ENCODE assay signal across 1 cellular context in the genomic region with DNA sequence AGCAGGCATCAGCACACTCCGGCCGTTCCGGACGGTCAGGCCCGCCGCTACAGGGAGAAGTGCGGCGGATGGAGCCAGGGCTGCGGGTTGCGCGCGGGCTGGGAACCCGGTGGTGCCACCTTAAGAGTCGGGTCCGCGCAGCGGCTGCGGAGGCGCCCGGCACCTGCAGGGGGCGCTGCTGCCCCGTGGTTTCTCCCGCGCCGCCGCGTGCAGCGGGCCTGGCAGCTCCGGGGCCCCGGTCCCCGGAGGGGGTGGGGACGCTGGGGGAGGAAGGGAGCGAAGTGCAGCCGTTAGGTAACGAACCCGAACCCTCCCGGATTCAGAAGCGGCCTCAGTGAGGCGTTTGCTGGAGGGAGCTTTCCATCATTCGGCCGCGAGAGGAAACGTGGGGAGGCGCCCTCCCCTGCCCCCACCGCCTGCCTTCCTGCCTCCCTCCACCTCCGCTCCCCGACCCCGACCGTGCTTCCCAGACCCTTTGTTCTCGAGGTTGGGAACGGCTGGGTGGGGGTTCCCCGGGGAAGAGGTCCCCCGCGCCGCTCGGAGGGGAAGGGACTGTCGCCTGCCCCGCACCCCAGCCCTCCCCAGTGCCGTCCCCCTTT.
TF ChIP-seq lines count a peak whose summit lies in the region.

No MANE protein-coding gene starts in this region.

TF ChIP-seq in K562, 482 proteins besides CTCF, POLR2A, EP300 and RAD21 (continued from another document and continues in another):
- TF ChIP-seq, protein P1, sequence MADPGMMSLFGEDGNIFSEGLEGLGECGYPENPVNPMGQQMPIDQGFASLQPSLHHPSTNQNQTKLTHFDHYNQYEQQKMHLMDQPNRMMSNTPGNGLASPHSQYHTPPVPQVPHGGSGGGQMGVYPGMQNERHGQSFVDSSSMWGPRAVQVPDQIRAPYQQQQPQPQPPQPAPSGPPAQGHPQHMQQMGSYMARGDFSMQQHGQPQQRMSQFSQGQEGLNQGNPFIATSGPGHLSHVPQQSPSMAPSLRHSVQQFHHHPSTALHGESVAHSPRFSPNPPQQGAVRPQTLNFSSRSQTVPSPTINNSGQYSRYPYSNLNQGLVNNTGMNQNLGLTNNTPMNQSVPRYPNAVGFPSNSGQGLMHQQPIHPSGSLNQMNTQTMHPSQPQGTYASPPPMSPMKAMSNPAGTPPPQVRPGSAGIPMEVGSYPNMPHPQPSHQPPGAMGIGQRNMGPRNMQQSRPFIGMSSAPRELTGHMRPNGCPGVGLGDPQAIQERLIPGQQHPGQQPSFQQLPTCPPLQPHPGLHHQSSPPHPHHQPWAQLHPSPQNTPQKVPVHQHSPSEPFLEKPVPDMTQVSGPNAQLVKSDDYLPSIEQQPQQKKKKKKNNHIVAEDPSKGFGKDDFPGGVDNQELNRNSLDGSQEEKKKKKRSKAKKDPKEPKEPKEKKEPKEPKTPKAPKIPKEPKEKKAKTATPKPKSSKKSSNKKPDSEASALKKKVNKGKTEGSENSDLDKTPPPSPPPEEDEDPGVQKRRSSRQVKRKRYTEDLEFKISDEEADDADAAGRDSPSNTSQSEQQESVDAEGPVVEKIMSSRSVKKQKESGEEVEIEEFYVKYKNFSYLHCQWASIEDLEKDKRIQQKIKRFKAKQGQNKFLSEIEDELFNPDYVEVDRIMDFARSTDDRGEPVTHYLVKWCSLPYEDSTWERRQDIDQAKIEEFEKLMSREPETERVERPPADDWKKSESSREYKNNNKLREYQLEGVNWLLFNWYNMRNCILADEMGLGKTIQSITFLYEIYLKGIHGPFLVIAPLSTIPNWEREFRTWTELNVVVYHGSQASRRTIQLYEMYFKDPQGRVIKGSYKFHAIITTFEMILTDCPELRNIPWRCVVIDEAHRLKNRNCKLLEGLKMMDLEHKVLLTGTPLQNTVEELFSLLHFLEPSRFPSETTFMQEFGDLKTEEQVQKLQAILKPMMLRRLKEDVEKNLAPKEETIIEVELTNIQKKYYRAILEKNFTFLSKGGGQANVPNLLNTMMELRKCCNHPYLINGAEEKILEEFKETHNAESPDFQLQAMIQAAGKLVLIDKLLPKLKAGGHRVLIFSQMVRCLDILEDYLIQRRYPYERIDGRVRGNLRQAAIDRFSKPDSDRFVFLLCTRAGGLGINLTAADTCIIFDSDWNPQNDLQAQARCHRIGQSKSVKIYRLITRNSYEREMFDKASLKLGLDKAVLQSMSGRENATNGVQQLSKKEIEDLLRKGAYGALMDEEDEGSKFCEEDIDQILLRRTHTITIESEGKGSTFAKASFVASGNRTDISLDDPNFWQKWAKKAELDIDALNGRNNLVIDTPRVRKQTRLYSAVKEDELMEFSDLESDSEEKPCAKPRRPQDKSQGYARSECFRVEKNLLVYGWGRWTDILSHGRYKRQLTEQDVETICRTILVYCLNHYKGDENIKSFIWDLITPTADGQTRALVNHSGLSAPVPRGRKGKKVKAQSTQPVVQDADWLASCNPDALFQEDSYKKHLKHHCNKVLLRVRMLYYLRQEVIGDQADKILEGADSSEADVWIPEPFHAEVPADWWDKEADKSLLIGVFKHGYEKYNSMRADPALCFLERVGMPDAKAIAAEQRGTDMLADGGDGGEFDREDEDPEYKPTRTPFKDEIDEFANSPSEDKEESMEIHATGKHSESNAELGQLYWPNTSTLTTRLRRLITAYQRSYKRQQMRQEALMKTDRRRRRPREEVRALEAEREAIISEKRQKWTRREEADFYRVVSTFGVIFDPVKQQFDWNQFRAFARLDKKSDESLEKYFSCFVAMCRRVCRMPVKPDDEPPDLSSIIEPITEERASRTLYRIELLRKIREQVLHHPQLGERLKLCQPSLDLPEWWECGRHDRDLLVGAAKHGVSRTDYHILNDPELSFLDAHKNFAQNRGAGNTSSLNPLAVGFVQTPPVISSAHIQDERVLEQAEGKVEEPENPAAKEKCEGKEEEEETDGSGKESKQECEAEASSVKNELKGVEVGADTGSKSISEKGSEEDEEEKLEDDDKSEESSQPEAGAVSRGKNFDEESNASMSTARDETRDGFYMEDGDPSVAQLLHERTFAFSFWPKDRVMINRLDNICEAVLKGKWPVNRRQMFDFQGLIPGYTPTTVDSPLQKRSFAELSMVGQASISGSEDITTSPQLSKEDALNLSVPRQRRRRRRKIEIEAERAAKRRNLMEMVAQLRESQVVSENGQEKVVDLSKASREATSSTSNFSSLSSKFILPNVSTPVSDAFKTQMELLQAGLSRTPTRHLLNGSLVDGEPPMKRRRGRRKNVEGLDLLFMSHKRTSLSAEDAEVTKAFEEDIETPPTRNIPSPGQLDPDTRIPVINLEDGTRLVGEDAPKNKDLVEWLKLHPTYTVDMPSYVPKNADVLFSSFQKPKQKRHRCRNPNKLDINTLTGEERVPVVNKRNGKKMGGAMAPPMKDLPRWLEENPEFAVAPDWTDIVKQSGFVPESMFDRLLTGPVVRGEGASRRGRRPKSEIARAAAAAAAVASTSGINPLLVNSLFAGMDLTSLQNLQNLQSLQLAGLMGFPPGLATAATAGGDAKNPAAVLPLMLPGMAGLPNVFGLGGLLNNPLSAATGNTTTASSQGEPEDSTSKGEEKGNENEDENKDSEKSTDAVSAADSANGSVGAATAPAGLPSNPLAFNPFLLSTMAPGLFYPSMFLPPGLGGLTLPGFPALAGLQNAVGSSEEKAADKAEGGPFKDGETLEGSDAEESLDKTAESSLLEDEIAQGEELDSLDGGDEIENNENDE (IDR thresholded peaks at IDR 0.05; ENCODE audit: low read depth, low read length) = no peak
- TF ChIP-seq SIX5 (IDR thresholded peaks at IDR 0.05; ENCODE audit: borderline replicate concordance in 1 of 2, insufficient read depth in 1 of 2, low read depth in 1 of 2, low read length in 2 of 2) = no peak
- TF ChIP-seq, protein P2, sequence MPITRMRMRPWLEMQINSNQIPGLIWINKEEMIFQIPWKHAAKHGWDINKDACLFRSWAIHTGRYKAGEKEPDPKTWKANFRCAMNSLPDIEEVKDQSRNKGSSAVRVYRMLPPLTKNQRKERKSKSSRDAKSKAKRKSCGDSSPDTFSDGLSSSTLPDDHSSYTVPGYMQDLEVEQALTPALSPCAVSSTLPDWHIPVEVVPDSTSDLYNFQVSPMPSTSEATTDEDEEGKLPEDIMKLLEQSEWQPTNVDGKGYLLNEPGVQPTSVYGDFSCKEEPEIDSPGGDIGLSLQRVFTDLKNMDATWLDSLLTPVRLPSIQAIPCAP (CRISPR knock-in tag; IDR thresholded peaks at IDR 0.05; ENCODE audit: borderline replicate concordance) = no peak
- no peak for TF ChIP-seq ZNF584 (CRISPR knock-in tag; IDR thresholded peaks at IDR 0.05; ENCODE audit: low read depth)
- TF ChIP-seq, protein P3, sequence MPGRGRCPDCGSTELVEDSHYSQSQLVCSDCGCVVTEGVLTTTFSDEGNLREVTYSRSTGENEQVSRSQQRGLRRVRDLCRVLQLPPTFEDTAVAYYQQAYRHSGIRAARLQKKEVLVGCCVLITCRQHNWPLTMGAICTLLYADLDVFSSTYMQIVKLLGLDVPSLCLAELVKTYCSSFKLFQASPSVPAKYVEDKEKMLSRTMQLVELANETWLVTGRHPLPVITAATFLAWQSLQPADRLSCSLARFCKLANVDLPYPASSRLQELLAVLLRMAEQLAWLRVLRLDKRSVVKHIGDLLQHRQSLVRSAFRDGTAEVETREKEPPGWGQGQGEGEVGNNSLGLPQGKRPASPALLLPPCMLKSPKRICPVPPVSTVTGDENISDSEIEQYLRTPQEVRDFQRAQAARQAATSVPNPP (IDR thresholded peaks at IDR 0.05; ENCODE audit: borderline replicate concordance, insufficient read depth, insufficient read length) = no peak
- no peak for TF ChIP-seq CBFA2T2 (conservative IDR thresholded peaks at IDR 0.05)
- TF ChIP-seq FOXP1 (CRISPR knock-in tag; IDR thresholded peaks at IDR 0.05) = no peak
- no peak for TF ChIP-seq ZNF316 (IDR thresholded peaks at IDR 0.05)
- no peak for TF ChIP-seq PTTG1 (tag; IDR thresholded peaks at IDR 0.05; ENCODE audit: low read depth)
- 0 out of 2 replicates have a peak, but pooled peaks have one; percentile 38 for TF ChIP-seq ZNF431 (CRISPR knock-in tag; IDR thresholded peaks at IDR 0.05)
- TF ChIP-seq, protein P4, sequence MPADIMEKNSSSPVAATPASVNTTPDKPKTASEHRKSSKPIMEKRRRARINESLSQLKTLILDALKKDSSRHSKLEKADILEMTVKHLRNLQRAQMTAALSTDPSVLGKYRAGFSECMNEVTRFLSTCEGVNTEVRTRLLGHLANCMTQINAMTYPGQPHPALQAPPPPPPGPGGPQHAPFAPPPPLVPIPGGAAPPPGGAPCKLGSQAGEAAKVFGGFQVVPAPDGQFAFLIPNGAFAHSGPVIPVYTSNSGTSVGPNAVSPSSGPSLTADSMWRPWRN (IDR thresholded peaks at IDR 0.05; ENCODE audit: low read depth) = no peak
- TF ChIP-seq SMARCA4 (IDR thresholded peaks at IDR 0.05) = no peak
- TF ChIP-seq, protein P5, sequence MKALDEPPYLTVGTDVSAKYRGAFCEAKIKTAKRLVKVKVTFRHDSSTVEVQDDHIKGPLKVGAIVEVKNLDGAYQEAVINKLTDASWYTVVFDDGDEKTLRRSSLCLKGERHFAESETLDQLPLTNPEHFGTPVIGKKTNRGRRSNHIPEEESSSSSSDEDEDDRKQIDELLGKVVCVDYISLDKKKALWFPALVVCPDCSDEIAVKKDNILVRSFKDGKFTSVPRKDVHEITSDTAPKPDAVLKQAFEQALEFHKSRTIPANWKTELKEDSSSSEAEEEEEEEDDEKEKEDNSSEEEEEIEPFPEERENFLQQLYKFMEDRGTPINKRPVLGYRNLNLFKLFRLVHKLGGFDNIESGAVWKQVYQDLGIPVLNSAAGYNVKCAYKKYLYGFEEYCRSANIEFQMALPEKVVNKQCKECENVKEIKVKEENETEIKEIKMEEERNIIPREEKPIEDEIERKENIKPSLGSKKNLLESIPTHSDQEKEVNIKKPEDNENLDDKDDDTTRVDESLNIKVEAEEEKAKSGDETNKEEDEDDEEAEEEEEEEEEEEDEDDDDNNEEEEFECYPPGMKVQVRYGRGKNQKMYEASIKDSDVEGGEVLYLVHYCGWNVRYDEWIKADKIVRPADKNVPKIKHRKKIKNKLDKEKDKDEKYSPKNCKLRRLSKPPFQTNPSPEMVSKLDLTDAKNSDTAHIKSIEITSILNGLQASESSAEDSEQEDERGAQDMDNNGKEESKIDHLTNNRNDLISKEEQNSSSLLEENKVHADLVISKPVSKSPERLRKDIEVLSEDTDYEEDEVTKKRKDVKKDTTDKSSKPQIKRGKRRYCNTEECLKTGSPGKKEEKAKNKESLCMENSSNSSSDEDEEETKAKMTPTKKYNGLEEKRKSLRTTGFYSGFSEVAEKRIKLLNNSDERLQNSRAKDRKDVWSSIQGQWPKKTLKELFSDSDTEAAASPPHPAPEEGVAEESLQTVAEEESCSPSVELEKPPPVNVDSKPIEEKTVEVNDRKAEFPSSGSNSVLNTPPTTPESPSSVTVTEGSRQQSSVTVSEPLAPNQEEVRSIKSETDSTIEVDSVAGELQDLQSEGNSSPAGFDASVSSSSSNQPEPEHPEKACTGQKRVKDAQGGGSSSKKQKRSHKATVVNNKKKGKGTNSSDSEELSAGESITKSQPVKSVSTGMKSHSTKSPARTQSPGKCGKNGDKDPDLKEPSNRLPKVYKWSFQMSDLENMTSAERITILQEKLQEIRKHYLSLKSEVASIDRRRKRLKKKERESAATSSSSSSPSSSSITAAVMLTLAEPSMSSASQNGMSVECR (CRISPR knock-in tag; IDR thresholded peaks at IDR 0.05) = peak; percentile 80; the same call in 1 of the 2 replicates
- TF ChIP-seq WHSC1 (IDR thresholded peaks at IDR 0.05; ENCODE audit: low read length) = no peak
- TF ChIP-seq SRSF1 (IDR thresholded peaks at IDR 0.05; ENCODE audit: low read depth, low read length) = no peak
- TF ChIP-seq RBFOX2 (IDR thresholded peaks at IDR 0.05; ENCODE audit: low read depth, low read length) = peak; percentile 68
- TF ChIP-seq TCF7 (IDR thresholded peaks at IDR 0.05; ENCODE audit: borderline replicate concordance) = no peak; the same call in 1 of the 2 replicates
- TF ChIP-seq, protein P6, sequence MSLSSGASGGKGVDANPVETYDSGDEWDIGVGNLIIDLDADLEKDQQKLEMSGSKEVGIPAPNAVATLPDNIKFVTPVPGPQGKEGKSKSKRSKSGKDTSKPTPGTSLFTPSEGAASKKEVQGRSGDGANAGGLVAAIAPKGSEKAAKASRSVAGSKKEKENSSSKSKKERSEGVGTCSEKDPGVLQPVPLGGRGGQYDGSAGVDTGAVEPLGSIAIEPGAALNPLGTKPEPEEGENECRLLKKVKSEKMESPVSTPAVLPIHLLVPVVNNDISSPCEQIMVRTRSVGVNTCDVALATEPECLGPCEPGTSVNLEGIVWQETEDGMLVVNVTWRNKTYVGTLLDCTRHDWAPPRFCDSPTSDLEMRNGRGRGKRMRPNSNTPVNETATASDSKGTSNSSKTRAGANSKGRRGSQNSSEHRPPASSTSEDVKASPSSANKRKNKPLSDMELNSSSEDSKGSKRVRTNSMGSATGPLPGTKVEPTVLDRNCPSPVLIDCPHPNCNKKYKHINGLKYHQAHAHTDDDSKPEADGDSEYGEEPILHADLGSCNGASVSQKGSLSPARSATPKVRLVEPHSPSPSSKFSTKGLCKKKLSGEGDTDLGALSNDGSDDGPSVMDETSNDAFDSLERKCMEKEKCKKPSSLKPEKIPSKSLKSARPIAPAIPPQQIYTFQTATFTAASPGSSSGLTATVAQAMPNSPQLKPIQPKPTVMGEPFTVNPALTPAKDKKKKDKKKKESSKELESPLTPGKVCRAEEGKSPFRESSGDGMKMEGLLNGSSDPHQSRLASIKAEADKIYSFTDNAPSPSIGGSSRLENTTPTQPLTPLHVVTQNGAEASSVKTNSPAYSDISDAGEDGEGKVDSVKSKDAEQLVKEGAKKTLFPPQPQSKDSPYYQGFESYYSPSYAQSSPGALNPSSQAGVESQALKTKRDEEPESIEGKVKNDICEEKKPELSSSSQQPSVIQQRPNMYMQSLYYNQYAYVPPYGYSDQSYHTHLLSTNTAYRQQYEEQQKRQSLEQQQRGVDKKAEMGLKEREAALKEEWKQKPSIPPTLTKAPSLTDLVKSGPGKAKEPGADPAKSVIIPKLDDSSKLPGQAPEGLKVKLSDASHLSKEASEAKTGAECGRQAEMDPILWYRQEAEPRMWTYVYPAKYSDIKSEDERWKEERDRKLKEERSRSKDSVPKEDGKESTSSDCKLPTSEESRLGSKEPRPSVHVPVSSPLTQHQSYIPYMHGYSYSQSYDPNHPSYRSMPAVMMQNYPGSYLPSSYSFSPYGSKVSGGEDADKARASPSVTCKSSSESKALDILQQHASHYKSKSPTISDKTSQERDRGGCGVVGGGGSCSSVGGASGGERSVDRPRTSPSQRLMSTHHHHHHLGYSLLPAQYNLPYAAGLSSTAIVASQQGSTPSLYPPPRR (CRISPR knock-in tag; IDR thresholded peaks at IDR 0.05; ENCODE audit: borderline replicate concordance) = no peak
- TF ChIP-seq, protein P7, sequence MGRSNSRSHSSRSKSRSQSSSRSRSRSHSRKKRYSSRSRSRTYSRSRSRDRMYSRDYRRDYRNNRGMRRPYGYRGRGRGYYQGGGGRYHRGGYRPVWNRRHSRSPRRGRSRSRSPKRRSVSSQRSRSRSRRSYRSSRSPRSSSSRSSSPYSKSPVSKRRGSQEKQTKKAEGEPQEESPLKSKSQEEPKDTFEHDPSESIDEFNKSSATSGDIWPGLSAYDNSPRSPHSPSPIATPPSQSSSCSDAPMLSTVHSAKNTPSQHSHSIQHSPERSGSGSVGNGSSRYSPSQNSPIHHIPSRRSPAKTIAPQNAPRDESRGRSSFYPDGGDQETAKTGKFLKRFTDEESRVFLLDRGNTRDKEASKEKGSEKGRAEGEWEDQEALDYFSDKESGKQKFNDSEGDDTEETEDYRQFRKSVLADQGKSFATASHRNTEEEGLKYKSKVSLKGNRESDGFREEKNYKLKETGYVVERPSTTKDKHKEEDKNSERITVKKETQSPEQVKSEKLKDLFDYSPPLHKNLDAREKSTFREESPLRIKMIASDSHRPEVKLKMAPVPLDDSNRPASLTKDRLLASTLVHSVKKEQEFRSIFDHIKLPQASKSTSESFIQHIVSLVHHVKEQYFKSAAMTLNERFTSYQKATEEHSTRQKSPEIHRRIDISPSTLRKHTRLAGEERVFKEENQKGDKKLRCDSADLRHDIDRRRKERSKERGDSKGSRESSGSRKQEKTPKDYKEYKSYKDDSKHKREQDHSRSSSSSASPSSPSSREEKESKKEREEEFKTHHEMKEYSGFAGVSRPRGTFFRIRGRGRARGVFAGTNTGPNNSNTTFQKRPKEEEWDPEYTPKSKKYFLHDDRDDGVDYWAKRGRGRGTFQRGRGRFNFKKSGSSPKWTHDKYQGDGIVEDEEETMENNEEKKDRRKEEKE (IDR thresholded peaks at IDR 0.05; ENCODE audit: borderline replicate concordance in 1 of 2, control insufficient read depth in 1 of 2, low read depth in 2 of 2, low read length in 1 of 2) = peak in 1 of 2 experiments; percentile 53; a peak in 1 of 4 replicates
- TF ChIP-seq GABPB2 (CRISPR knock-in tag; conservative IDR thresholded peaks at IDR 0.05) = no peak
